26 cellular contexts compared by ENCODE assay signal in genomic region chrX:136158685-136159084, GRCh38.
"Had no signal": no experiment of that assay in that cellular context is flagged by ENCODE, and none has a peak within 500 bp of the region (broad histone marks: within the 10 kb centered on the region; RNA-seq: fewer than 3 reads in every experiment).

No MANE protein-coding gene starts in this region.

- H3K36me3 ChIP-seq: brain microvascular endothelial cell, heart left ventricle, lower lobe of right lung, ovary had no signal

- DNase-seq: activated CD4-positive, alpha-beta T cell treated with anti-CD3 and anti-CD28 coated beads for 1 hour; activated CD4-positive, alpha-beta T cell treated with anti-CD3 and anti-CD28 coated beads, Interleukin-2, amount 50 U/mL, for 1 hour; activated CD8-positive, alpha-beta T cell treated with anti-CD3 and anti-CD28 coated beads, Interleukin-2, amount 10 ng/mL, durations not matched to agents 7 days and 5 days; activated gamma-delta T cell; activated naive CD4-positive, alpha-beta T cell treated with anti-CD3 and anti-CD28 coated beads, Interleukin-2, amount 50 U/mL, for 16 hours; activated naive CD8-positive, alpha-beta T cell treated with anti-CD3 and anti-CD28 coated beads, Interleukin-2, amount 50 U/mL, for 24 hours; anterior cingulate cortex; brain microvascular endothelial cell; caudate nucleus; dorsolateral prefrontal cortex; effector memory CD8-positive, alpha-beta T cell; heart left ventricle; left colon; lower lobe of right lung; mesendoderm; natural killer cell; ovary; stimulated activated CD4-positive, alpha-beta T cell treated with anti-CD3 and anti-CD28 coated beads, Interleukin-15, amount 100 ng/mL, for 24 hours; T-helper 1 cell; T-helper 9 cell; testis had no signal

- H3K27ac ChIP-seq: brain microvascular endothelial cell, dorsolateral prefrontal cortex, lower lobe of right lung, ovary, testis had no signal

- H3K27me3 ChIP-seq: brain microvascular endothelial cell, ovary, testis had no signal

- H3K4me3 ChIP-seq: dorsolateral prefrontal cortex, heart left ventricle, lower lobe of right lung, ovary, smooth muscle cell, testis had no signal

- FAIRE-seq: endothelial cell of umbilical vein, islet of Langerhans had no signal

- H3K4me1 ChIP-seq: lower lobe of right lung, testis had no signal

- H3K9me3 ChIP-seq: heart left ventricle, lower lobe of right lung, ovary, testis had no signal

- ATAC-seq: activated CD8-positive, alpha-beta T cell treated with anti-CD3 and anti-CD28 coated beads, Interleukin-2, amount 10 ng/mL, durations not matched to agents 7 days and 5 days; activated naive CD8-positive, alpha-beta T cell treated with anti-CD3 and anti-CD28 coated beads, Interleukin-2, amount 50 U/mL, for 24 hours; effector memory CD8-positive, alpha-beta T cell; esophagus mucosa; heart left ventricle; left colon; natural killer cell; stimulated activated memory B cell treated with anti-CD40 and anti-IgM and Interleukin-4, amounts not matched to agents 10 μg/mL and 1 μg/mL and 100 μg/mL, for 72 hours had no signal
